8 cellular contexts compared by ENCODE assay signal in the genomic region with DNA sequence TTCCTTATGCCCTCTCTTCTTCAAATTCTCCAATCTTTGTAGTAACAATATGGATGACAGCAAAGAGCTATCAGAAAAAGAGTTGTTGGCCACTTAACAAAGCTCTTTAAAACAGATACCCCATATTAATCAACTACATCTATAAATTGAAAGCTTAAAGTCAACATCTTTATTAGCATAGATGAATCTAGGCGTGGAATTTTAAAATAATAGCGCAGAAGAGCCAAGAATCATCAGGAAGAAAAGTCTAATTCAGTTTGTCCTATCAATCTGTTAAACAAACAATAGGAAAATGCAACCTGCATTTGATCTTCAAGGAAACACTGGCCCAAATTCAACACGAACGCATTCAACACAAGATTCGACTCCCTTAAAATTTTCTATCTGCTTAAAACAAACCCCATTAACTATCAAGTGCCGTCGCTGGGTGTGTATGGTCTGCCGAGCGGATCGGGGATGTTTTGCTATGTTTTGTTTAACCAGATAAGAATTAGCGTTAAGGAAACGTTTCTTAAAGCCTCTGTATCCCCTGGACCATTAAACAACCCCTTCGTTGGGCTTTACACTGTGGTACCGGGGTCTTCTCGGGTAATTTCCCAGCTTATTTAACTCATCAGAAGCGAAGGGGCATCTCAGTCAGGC. TPM values are rescaled to one million over a fixed set of nuclear protein-coding genes. Genes with fewer than 3 reads are reported as not detected.
A peak's percentile ranks its signal among the peaks of the same experiment; 100 is the strongest.
DNase-seq lines count a peak whose midpoint lies in the region; ATAC-seq and TF ChIP-seq lines count a peak whose summit lies in the region.

No MANE protein-coding gene starts in this region.

- H3K4me3 ChIP-seq in astrocyte of the cerebellum (ENCODE audit: low read depth, low read length) (peak overlapping the region; percentile 82), uterus (peak overlapping the region; percentile 69 to 86)

- CTCF ChIA-PET in activated CD4-positive, alpha-beta T cell treated with anti-CD3 and anti-CD28 coated beads for 36 hours (lab: Charles Lee), result interaction anchor here (0.9 to 2.2 kb wide), 13 partner anchors 8 to 363 kb away, joined by 3 to 24 read pairs (median 5); no protein-coding TSS in a partner anchor
- CTCF ChIA-PET in HEK293T (lab: Yijun Ruan, JAX), result interaction anchor here (1.0 to 1.9 kb wide), 3 partner anchors 9 to 106 kb away, joined by 3 to 15 read pairs (median 4); no protein-coding TSS in a partner anchor

- intact Hi-C loops in activated CD4-positive, alpha-beta T cell treated with anti-CD3 and anti-CD28 coated beads for 36 hours (cut with DNase I, micrococcal nuclease), result loop anchor here (1.0 to 5.0 kb wide), 14 partner anchors 8 to 1258 kb away; partner anchors contain the start of genes ARID4B (in 2 of the 2), GGPS1 (in 2 of the 2), B3GALNT2 (in 1 of the 2) and ERO1B (in 1 of the 2)
- intact Hi-C loops in uterus (cut with DNase I; ENCODE audit: low total_unique reads), result no loop called here

- H3K9me3 ChIP-seq in uterus, result no peaks in the 10 kb centered on the region

- peaks cover 0 to 5% of the 10 kb centered on the region in 2 donors for H3K4me1 ChIP-seq in uterus

- TF ChIP-seq POLR2A in uterus (IDR thresholded peaks at IDR 0.05), result no peak

- TF ChIP-seq CTCF in astrocyte of the cerebellum (IDR thresholded peaks at IDR 0.05; ENCODE audit: low read depth, low read length, missing control alignments) (no peak), uterus (IDR thresholded peaks at IDR 0.05) (no peak)

- ATAC-seq in activated CD4-positive, alpha-beta T cell treated with anti-CD3 and anti-CD28 coated beads for 36 hours, result no peak
- ATAC-seq in HG03521 (IDR thresholded peaks at IDR 0.05; ENCODE audit: unreplicated experiment), result peak; percentile 0

- H3K36me3 Mint-ChIP-seq in activated CD4-positive, alpha-beta T cell treated with anti-CD3 and anti-CD28 coated beads for 36 hours (ENCODE audit: low read depth), result peaks cover 31% of the 10 kb centered on the region

- POLR2A ChIA-PET in activated CD4-positive, alpha-beta T cell treated with anti-CD3 and anti-CD28 coated beads for 36 hours (lab: Charles Lee), result interaction anchor here (0.7 to 2.9 kb wide), 9 partner anchors 8 to 850 kb away, joined by 3 to 16 read pairs (median 5); partner anchors contain the start of gene B3GALNT2
- POLR2A ChIA-PET in HEK293T (lab: Yijun Ruan, JAX), result interaction anchor here (0.6 to 3.2 kb wide), 9 partner anchors 11 to 417 kb away, joined by 3 to 24 read pairs (median 3); partner anchors contain the start of gene B3GALNT2

- peak overlapping the region; percentile 87 for H3K27ac Mint-ChIP-seq in activated CD4-positive, alpha-beta T cell treated with anti-CD3 and anti-CD28 coated beads for 36 hours

- H3K27me3 ChIP-seq in uterus, result no peaks in the 10 kb centered on the region

- H3K27ac ChIP-seq in uterus, result peak overlapping the region; percentile 92 to 96

- H3K27me3 Mint-ChIP-seq in activated CD4-positive, alpha-beta T cell treated with anti-CD3 and anti-CD28 coated beads for 36 hours, result no peaks in the 10 kb centered on the region

- H3K4me3 Mint-ChIP-seq in activated CD4-positive, alpha-beta T cell treated with anti-CD3 and anti-CD28 coated beads for 36 hours, result peak overlapping the region; percentile 96

- peaks cover 42% of the 10 kb centered on the region for H3K4me1 Mint-ChIP-seq in activated CD4-positive, alpha-beta T cell treated with anti-CD3 and anti-CD28 coated beads for 36 hours

- H3K9me3 Mint-ChIP-seq in activated CD4-positive, alpha-beta T cell treated with anti-CD3 and anti-CD28 coated beads for 36 hours (ENCODE audit: low read depth), result no peaks in the 10 kb centered on the region

- DNase-seq in activated CD4-positive, alpha-beta T cell treated with anti-CD3 and anti-CD28 coated beads for 36 hours, result no peak
- DNase-seq in activated CD4-positive, alpha-beta T cell treated with anti-CD3 and anti-CD28 coated beads for 1 hour, result no peak
- DNase-seq in astrocyte of the cerebellum (ENCODE audit: low read depth) (no peak), medulla oblongata (ENCODE audit: extremely low spot score) (peak; percentile 65), uterus (no peak), HEK293T (ENCODE audit: extremely low spot score) (no peak), NCI-H1930 (lab: John Stamatoyannopoulos, UW) (no peak)

- in situ Hi-C loops in astrocyte of the cerebellum (cut with HindIII; ENCODE audit: low sequenced_read_pairs), result loop anchor here (5.0 kb wide), 1 partner anchor 107 kb away; no protein-coding TSS in a partner anchor

- no peaks in the 10 kb centered on the region for H3K36me3 ChIP-seq in uterus

TF ChIP-seq in HEK293T, 16 proteins besides CTCF, POLR2A, EP300 and RAD21:
- no peak for TF ChIP-seq LEF1 (IDR thresholded peaks at IDR 0.05; ENCODE audit: borderline replicate concordance)
- TF ChIP-seq NFRKB (IDR thresholded peaks at IDR 0.05), result no peak
TF ChIP-seq in HEK293T: peak in this region for 0.

RNA-seq across cellular contexts. Expression of gene LYST, which starts 1.0 kb away (rescaled TPM):
- 10 to 100 TPM; 28.1 to 32.3 TPM for total RNA-seq in activated CD4-positive, alpha-beta T cell treated with anti-CD3 and anti-CD28 coated beads for 36 hours
- total RNA-seq in uterus, result 10 to 100 TPM; 25.6 to 68.2 (median 32.9) TPM
